1 cellular context compared by ENCODE assay signal in genomic region chr16:88455610-88456355, GRCh38.
TF ChIP-seq lines count a peak whose summit lies in the region.

No MANE protein-coding gene starts in this region.

TF ChIP-seq in K562, 482 proteins besides CTCF, POLR2A, EP300 and RAD21 (continued from another document and continues in another):
- TF ChIP-seq, protein P1, sequence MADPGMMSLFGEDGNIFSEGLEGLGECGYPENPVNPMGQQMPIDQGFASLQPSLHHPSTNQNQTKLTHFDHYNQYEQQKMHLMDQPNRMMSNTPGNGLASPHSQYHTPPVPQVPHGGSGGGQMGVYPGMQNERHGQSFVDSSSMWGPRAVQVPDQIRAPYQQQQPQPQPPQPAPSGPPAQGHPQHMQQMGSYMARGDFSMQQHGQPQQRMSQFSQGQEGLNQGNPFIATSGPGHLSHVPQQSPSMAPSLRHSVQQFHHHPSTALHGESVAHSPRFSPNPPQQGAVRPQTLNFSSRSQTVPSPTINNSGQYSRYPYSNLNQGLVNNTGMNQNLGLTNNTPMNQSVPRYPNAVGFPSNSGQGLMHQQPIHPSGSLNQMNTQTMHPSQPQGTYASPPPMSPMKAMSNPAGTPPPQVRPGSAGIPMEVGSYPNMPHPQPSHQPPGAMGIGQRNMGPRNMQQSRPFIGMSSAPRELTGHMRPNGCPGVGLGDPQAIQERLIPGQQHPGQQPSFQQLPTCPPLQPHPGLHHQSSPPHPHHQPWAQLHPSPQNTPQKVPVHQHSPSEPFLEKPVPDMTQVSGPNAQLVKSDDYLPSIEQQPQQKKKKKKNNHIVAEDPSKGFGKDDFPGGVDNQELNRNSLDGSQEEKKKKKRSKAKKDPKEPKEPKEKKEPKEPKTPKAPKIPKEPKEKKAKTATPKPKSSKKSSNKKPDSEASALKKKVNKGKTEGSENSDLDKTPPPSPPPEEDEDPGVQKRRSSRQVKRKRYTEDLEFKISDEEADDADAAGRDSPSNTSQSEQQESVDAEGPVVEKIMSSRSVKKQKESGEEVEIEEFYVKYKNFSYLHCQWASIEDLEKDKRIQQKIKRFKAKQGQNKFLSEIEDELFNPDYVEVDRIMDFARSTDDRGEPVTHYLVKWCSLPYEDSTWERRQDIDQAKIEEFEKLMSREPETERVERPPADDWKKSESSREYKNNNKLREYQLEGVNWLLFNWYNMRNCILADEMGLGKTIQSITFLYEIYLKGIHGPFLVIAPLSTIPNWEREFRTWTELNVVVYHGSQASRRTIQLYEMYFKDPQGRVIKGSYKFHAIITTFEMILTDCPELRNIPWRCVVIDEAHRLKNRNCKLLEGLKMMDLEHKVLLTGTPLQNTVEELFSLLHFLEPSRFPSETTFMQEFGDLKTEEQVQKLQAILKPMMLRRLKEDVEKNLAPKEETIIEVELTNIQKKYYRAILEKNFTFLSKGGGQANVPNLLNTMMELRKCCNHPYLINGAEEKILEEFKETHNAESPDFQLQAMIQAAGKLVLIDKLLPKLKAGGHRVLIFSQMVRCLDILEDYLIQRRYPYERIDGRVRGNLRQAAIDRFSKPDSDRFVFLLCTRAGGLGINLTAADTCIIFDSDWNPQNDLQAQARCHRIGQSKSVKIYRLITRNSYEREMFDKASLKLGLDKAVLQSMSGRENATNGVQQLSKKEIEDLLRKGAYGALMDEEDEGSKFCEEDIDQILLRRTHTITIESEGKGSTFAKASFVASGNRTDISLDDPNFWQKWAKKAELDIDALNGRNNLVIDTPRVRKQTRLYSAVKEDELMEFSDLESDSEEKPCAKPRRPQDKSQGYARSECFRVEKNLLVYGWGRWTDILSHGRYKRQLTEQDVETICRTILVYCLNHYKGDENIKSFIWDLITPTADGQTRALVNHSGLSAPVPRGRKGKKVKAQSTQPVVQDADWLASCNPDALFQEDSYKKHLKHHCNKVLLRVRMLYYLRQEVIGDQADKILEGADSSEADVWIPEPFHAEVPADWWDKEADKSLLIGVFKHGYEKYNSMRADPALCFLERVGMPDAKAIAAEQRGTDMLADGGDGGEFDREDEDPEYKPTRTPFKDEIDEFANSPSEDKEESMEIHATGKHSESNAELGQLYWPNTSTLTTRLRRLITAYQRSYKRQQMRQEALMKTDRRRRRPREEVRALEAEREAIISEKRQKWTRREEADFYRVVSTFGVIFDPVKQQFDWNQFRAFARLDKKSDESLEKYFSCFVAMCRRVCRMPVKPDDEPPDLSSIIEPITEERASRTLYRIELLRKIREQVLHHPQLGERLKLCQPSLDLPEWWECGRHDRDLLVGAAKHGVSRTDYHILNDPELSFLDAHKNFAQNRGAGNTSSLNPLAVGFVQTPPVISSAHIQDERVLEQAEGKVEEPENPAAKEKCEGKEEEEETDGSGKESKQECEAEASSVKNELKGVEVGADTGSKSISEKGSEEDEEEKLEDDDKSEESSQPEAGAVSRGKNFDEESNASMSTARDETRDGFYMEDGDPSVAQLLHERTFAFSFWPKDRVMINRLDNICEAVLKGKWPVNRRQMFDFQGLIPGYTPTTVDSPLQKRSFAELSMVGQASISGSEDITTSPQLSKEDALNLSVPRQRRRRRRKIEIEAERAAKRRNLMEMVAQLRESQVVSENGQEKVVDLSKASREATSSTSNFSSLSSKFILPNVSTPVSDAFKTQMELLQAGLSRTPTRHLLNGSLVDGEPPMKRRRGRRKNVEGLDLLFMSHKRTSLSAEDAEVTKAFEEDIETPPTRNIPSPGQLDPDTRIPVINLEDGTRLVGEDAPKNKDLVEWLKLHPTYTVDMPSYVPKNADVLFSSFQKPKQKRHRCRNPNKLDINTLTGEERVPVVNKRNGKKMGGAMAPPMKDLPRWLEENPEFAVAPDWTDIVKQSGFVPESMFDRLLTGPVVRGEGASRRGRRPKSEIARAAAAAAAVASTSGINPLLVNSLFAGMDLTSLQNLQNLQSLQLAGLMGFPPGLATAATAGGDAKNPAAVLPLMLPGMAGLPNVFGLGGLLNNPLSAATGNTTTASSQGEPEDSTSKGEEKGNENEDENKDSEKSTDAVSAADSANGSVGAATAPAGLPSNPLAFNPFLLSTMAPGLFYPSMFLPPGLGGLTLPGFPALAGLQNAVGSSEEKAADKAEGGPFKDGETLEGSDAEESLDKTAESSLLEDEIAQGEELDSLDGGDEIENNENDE (IDR thresholded peaks at IDR 0.05; ENCODE audit: low read depth, low read length) = no peak
- TF ChIP-seq ZFP36 (IDR thresholded peaks at IDR 0.05; ENCODE audit: low read depth, low read length, partially characterized antibody) (peak; percentile 3), KLF6 (CRISPR knock-in tag; IDR thresholded peaks at IDR 0.05; ENCODE audit: borderline replicate concordance) (no peak), CEBPZ (IDR thresholded peaks at IDR 0.05; ENCODE audit: borderline replicate concordance, low read depth, low read length) (no peak), ZC3H8 (IDR thresholded peaks at IDR 0.05) (no peak), YY1 (IDR thresholded peaks at IDR 0.05; ENCODE audit: borderline replicate concordance in 1 of 3, control insufficient read depth in 1 of 3, extremely low read depth in 1 of 3, insufficient read depth in 3 of 3, insufficient read length in 1 of 3, insufficient replicate concordance in 2 of 3, low read depth in 1 of 3, low read length in 2 of 3) (no peak), SIRT6 (IDR thresholded peaks at IDR 0.05; ENCODE audit: low read depth, low read length) (no peak), NCOA1 (IDR thresholded peaks at IDR 0.05; ENCODE audit: low read depth) (no peak), USF1 (CRISPR knock-in tag; IDR thresholded peaks at IDR 0.05) (no peak), PCBP2 (IDR thresholded peaks at IDR 0.05; ENCODE audit: low read depth, low read length, poor library complexity, severe bottlenecking) (no peak), NCOR1 (IDR thresholded peaks at IDR 0.05) (peak; percentile 89), TFAM (CRISPR knock-in tag; conservative IDR thresholded peaks at IDR 0.05) (no peak), HDAC2 (IDR thresholded peaks at IDR 0.05) (0 out of 2 replicates have a peak, but pooled peaks have one; percentile 64), EHMT2 (IDR thresholded peaks at IDR 0.05) (no peak), FOXJ3 (CRISPR knock-in tag; IDR thresholded peaks at IDR 0.05) (no peak), CAMTA2 (CRISPR knock-in tag; conservative IDR thresholded peaks at IDR 0.05) (no peak), SMAD4 (CRISPR knock-in tag; conservative IDR thresholded peaks at IDR 0.05) (peak; percentile 97), ZNF551 (CRISPR knock-in tag; IDR thresholded peaks at IDR 0.05) (no peak), FOXJ2 (tag; IDR thresholded peaks at IDR 0.05) (peak; percentile 31; the same call in 1 of the 2 replicates), MEF2A (IDR thresholded peaks at IDR 0.05; ENCODE audit: control insufficient read depth, low read depth, low read length) (no peak), ZNF561 (CRISPR knock-in tag; conservative IDR thresholded peaks at IDR 0.05) (no peak), PCBP1 (IDR thresholded peaks at IDR 0.05; ENCODE audit: low read depth, low read length, poor library complexity, severe bottlenecking) (peak; percentile 36), POLR3G (IDR thresholded peaks at IDR 0.05; ENCODE audit: extremely low read depth, insufficient read length, insufficient replicate concordance) (no peak), NEUROD1 (IDR thresholded peaks at IDR 0.05; ENCODE audit: borderline replicate concordance, low read depth, low read length, partially characterized antibody) (peak; percentile 64), HBP1 (CRISPR knock-in tag; IDR thresholded peaks at IDR 0.05) (no peak), KDM2B (CRISPR knock-in tag; IDR thresholded peaks at IDR 0.05) (0 out of 2 replicates have a peak, but pooled peaks have one; percentile 80), TCF7 (IDR thresholded peaks at IDR 0.05; ENCODE audit: borderline replicate concordance) (peak; percentile 58; the same call in 1 of the 2 replicates), ZBTB9 (CRISPR knock-in tag; IDR thresholded peaks at IDR 0.05) (peak; percentile 67; the same call in 1 of the 2 replicates), ASH1L (IDR thresholded peaks at IDR 0.05; ENCODE audit: borderline replicate concordance, low read depth, partially characterized antibody) (no peak), ZNF77 (CRISPR knock-in tag; IDR thresholded peaks at IDR 0.05) (no peak), GABPA (tag; conservative IDR thresholded peaks at IDR 0.05; ENCODE audit: low read depth) (no peak), TEAD4 (IDR thresholded peaks at IDR 0.05; ENCODE audit: low read length) (peak; percentile 87), TEAD4 (CRISPR knock-in tag; IDR thresholded peaks at IDR 0.05; ENCODE audit: borderline replicate concordance) (no peak), ZFPM2 (CRISPR knock-in tag; IDR thresholded peaks at IDR 0.05) (no peak; the same call in none of the 2 replicates), CSDE1 (IDR thresholded peaks at IDR 0.05) (no peak)
- TF ChIP-seq, protein P2, sequence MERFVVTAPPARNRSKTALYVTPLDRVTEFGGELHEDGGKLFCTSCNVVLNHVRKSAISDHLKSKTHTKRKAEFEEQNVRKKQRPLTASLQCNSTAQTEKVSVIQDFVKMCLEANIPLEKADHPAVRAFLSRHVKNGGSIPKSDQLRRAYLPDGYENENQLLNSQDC (CRISPR knock-in tag; IDR thresholded peaks at IDR 0.05) = no peak
- TF ChIP-seq, protein P3, sequence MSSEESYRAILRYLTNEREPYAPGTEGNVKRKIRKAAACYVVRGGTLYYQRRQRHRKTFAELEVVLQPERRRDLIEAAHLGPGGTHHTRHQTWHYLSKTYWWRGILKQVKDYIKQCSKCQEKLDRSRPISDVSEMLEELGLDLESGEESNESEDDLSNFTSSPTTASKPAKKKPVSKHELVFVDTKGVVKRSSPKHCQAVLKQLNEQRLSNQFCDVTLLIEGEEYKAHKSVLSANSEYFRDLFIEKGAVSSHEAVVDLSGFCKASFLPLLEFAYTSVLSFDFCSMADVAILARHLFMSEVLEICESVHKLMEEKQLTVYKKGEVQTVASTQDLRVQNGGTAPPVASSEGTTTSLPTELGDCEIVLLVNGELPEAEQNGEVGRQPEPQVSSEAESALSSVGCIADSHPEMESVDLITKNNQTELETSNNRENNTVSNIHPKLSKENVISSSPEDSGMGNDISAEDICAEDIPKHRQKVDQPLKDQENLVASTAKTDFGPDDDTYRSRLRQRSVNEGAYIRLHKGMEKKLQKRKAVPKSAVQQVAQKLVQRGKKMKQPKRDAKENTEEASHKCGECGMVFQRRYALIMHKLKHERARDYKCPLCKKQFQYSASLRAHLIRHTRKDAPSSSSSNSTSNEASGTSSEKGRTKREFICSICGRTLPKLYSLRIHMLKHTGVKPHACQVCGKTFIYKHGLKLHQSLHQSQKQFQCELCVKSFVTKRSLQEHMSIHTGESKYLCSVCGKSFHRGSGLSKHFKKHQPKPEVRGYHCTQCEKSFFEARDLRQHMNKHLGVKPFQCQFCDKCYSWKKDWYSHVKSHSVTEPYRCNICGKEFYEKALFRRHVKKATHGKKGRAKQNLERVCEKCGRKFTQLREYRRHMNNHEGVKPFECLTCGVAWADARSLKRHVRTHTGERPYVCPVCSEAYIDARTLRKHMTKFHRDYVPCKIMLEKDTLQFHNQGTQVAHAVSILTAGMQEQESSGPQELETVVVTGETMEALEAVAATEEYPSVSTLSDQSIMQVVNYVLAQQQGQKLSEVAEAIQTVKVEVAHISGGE (CRISPR knock-in tag; IDR thresholded peaks at IDR 0.05) = peak in 1 of 3 experiments; percentile 41; a peak in 1 of 6 replicates
- TF ChIP-seq, protein P4, sequence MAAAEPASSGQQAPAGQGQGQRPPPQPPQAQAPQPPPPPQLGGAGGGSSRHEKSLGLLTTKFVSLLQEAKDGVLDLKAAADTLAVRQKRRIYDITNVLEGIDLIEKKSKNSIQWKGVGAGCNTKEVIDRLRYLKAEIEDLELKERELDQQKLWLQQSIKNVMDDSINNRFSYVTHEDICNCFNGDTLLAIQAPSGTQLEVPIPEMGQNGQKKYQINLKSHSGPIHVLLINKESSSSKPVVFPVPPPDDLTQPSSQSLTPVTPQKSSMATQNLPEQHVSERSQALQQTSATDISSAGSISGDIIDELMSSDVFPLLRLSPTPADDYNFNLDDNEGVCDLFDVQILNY (CRISPR knock-in tag; IDR thresholded peaks at IDR 0.05) = no peak
